Comparison of ENCODE assay signal across 13 cellular contexts in the genomic region with DNA sequence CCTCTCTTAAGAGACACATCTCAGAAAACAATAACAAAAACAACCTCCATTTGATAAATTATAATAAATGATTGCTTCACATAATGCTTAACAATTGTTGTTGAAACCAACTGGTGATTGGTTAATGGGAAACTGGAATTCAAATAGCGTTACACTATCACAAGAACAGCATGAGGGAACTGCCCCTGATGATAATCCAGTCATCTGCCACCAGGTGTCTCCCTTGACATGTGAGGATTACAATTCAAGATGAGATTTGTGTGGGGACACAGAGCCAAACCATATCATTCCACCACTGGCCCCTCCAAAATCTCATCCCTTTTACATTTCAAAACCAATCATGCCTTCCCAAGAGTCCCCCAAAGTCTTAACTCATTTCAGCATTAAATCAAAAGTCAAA.
A peak's percentile ranks its signal among the peaks of the same experiment; 100 is the strongest.
DNase-seq lines count a peak whose midpoint lies in the region; ATAC-seq and TF ChIP-seq lines count a peak whose summit lies in the region.
"Had no signal": no experiment of that assay in that cellular context is flagged by ENCODE, and none has a peak within 500 bp of the region (broad histone marks: within the 10 kb centered on the region; RNA-seq: fewer than 3 reads in every experiment).

No MANE protein-coding gene starts in this region.

- H3K27me3 Mint-ChIP-seq in MCF 10A (ENCODE audit: insufficient read depth, unreplicated experiment): no peaks in the 10 kb centered on the region

- no peak overlapping the region for H3K27ac Mint-ChIP-seq in MCF 10A (ENCODE audit: low read depth, unreplicated experiment)

- H3K27me3 ChIP-seq in breast epithelium: no peaks in the 10 kb centered on the region
- no peaks in the 10 kb centered on the region for H3K27me3 ChIP-seq in brain microvascular endothelial cell (replicated peaks)
- no peaks in the 10 kb centered on the region for H3K27me3 ChIP-seq in heart right ventricle
- H3K27me3 ChIP-seq: body of pancreas had no signal

- ATAC-seq in GM19467 (IDR thresholded peaks at IDR 0.05; ENCODE audit: unreplicated experiment) (no peak), heart right ventricle (no peak), HG03565 (IDR thresholded peaks at IDR 0.05; ENCODE audit: unreplicated experiment) (no peak)
- ATAC-seq: body of pancreas, left colon had no signal

- H3K4me1 ChIP-seq in breast epithelium (no peaks in the 10 kb centered on the region), heart right ventricle (no peaks in the 10 kb centered on the region)
- H3K4me1 ChIP-seq: body of pancreas had no signal

- intact Hi-C loops in MCF 10A (cut with micrococcal nuclease): no loop called here
- intact Hi-C loops in breast epithelium (cut with DNase I; ENCODE audit: low total_unique reads): no loop called here
- intact Hi-C loops in heart right ventricle (cut with DNase I): no loop called here

- peaks cover 7 to 23% of the 10 kb centered on the region in 2 donors for H3K9me3 ChIP-seq in breast epithelium
- H3K9me3 ChIP-seq in heart right ventricle: peaks cover 0 to 20% (median 0%) of the 10 kb centered on the region in 11 donors

- 88 to 91% methylated on average over 1 of the region's 1 CpG for WGBS in heart right ventricle, 2 donors

- POLR2A ChIA-PET in MCF 10A (lab: Yijun Ruan, JAX): no interaction called here

- no peak overlapping the region for H3K4me3 Mint-ChIP-seq in MCF 10A (ENCODE audit: unreplicated experiment)

- H3K36me3 ChIP-seq in breast epithelium: no peaks in the 10 kb centered on the region
- no peaks in the 10 kb centered on the region for H3K36me3 ChIP-seq in brain microvascular endothelial cell (replicated peaks)
- H3K36me3 ChIP-seq in heart right ventricle: no peaks in the 10 kb centered on the region

- peaks cover 6% of the 10 kb centered on the region for H3K36me3 Mint-ChIP-seq in MCF 10A (ENCODE audit: insufficient read depth, unreplicated experiment)

- TF ChIP-seq CTCF in MCF 10A (IDR thresholded peaks at IDR 0.05; ENCODE audit: unreplicated experiment): peak; percentile 22
- no peak for TF ChIP-seq CTCF in breast epithelium (IDR thresholded peaks at IDR 0.05)
- TF ChIP-seq CTCF in brain microvascular endothelial cell (IDR thresholded peaks at IDR 0.05; ENCODE audit: low read depth, low read length, missing control alignments): peak; percentile 15
- no peak for TF ChIP-seq CTCF in heart right ventricle (IDR thresholded peaks at IDR 0.05)

- H3K27ac ChIP-seq in breast epithelium: no peak overlapping the region
- H3K27ac ChIP-seq in brain microvascular endothelial cell: no peak overlapping the region
- H3K27ac ChIP-seq in heart right ventricle: no peak overlapping the region
- H3K27ac ChIP-seq: body of pancreas had no signal

- DNase-seq in MCF 10A (ENCODE audit: unreplicated experiment) (peak; percentile 27), breast epithelium (ENCODE audit: low spot score in 2 of 2) (no peak), NAMALWA (ENCODE audit: low spot score) (peak; percentile 32), brain microvascular endothelial cell (no peak), heart right ventricle (no peak)
- no peak for DNase-seq in stimulated activated CD4-positive, alpha-beta T cell treated with anti-CD3 and anti-CD28 coated beads, Interleukin-4, amount 100 ng/mL, for 1 hour
- DNase-seq: body of pancreas; DMS153; left colon; MV-4-11; stimulated activated CD4-positive, alpha-beta T cell treated with anti-CD3 and anti-CD28 coated beads, Interleukin-1b, Interleukin-23, amount 100 ng/mL, for 48 hours had no signal

- CTCF ChIA-PET in MCF 10A (lab: Yijun Ruan, JAX): interaction anchor here (1.0 kb wide), 1 partner anchor 11 kb away, joined by 3 read pairs; no protein-coding TSS in a partner anchor

- no TSS peak for BruUV-seq in MCF 10A (replicated peaks; lab: Mats Ljungman, UMichigan)

- no peaks in the 10 kb centered on the region for H3K4me1 Mint-ChIP-seq in MCF 10A (ENCODE audit: insufficient read depth, unreplicated experiment)

- TF ChIP-seq POLR2A in breast epithelium (IDR thresholded peaks at IDR 0.05): no peak

- H3K9me3 Mint-ChIP-seq in MCF 10A (ENCODE audit: unreplicated experiment): peaks cover 9% of the 10 kb centered on the region

- in situ Hi-C loops in brain microvascular endothelial cell (cut with HindIII; ENCODE audit: low pct_ligation_motif_present, low sequenced_read_pairs): no loop called here

- H3K4me3 ChIP-seq in breast epithelium (no peak overlapping the region), brain microvascular endothelial cell (ENCODE audit: low read depth, low read length) (no peak overlapping the region), heart right ventricle (no peak overlapping the region)
- H3K4me3 ChIP-seq: body of pancreas had no signal

Comparison
In these comparisons a context has a peak if more than half of its experiments do, and no peak if none do; other contexts are left out.
1. DNase-seq: peak in MCF 10A (single experiment) and NAMALWA (single experiment); none in breast epithelium (0 of 2), brain microvascular endothelial cell (single experiment), stimulated activated CD4-positive, alpha-beta T cell treated with anti-CD3 and anti-CD28 coated beads, Interleukin-4, amount 100 ng/mL, for 1 hour (single experiment) and heart right ventricle (0 of 2).
2. CTCF ChIP-seq: peak in MCF 10A (single experiment) and brain microvascular endothelial cell (single experiment); none in breast epithelium (0 of 3) and heart right ventricle (0 of 9).